Comparison of ENCODE assay signal across 8 cellular contexts in genomic region chr9:64369111-64369510, GRCh38.
DNase-seq lines count a peak whose midpoint lies in the region; ATAC-seq and TF ChIP-seq lines count a peak whose summit lies in the region.
"Not testable (repeated sequence)": the region's sequence is repeated elsewhere in the genome, so short reads cannot be mapped to it uniquely, and the experiment has no call there.

No MANE protein-coding gene starts in this region.

- H3K9me3 Mint-ChIP-seq in Caco-2 (ENCODE audit: unreplicated experiment); T-helper 2 cell treated with Interferon-gamma antibody and Interleukin-4, amounts not matched to agents 5 μg/mL and 100 μg/mL, for 36 hours; osteocyte (ENCODE audit: unreplicated experiment): not testable (repeated sequence)

- not testable (repeated sequence) for H3K9me3 ChIP-seq in Caco-2

- H3K36me3 Mint-ChIP-seq in Caco-2 (ENCODE audit: insufficient read depth, unreplicated experiment); T-helper 2 cell treated with Interferon-gamma antibody and Interleukin-4, amounts not matched to agents 5 μg/mL and 100 μg/mL, for 36 hours (ENCODE audit: low read depth); osteocyte (ENCODE audit: unreplicated experiment): not testable (repeated sequence)

- DNase-seq in Caco-2 (peak; percentile 56 to 76), osteocyte (ENCODE audit: extremely low spot score, unreplicated experiment) (peak; percentile 95)
- DNase-seq in GM20000 (ENCODE audit: low spot score); fibroblast of the aortic adventitia (ENCODE audit: low read depth): not testable (repeated sequence)
- DNase-seq in T-helper 2 cell treated with Interferon-gamma antibody and Interleukin-4, amounts not matched to agents 5 μg/mL and 100 μg/mL, for 36 hours (ENCODE audit: low spot score): peak; percentile 86
- DNase-seq in activated T-helper 9 cell treated with anti-CD3 and anti-CD28 coated beads, Interleukin-2, amount 50 U/mL, for 16 hours (ENCODE audit: low read depth): peak; percentile 74
- peak; percentile 38 to 62 for DNase-seq in stimulated activated CD8-positive, alpha-beta memory T cell treated with anti-CD3 and anti-CD28 coated beads, Interleukin-4, amount 100 ng/mL, for 4 hours (ENCODE audit: low read depth in 2 of 2, low spot score in 1 of 2)

- not testable (repeated sequence) for H3K4me1 Mint-ChIP-seq in Caco-2 (ENCODE audit: low read depth, unreplicated experiment); T-helper 2 cell treated with Interferon-gamma antibody and Interleukin-4, amounts not matched to agents 5 μg/mL and 100 μg/mL, for 36 hours (ENCODE audit: low read depth); osteocyte (ENCODE audit: unreplicated experiment)

- not testable (repeated sequence) for BruUV-seq in Caco-2 (replicated peaks; lab: Mats Ljungman, UMichigan)

- TF ChIP-seq CTCF in Caco-2 (IDR thresholded peaks at IDR 0.05; ENCODE audit: insufficient read depth in 1 of 2, low read depth in 1 of 2, low read length in 1 of 2, severe bottlenecking in 1 of 2, unreplicated experiment in 1 of 2) (peak in 1 of 2 experiments; percentile 17), GM20000 (IDR thresholded peaks at IDR 0.05; ENCODE audit: extremely low read depth, missing control alignments) (peak; percentile 76), fibroblast of the aortic adventitia (IDR thresholded peaks at IDR 0.05; ENCODE audit: insufficient read depth, low read length) (peak; percentile 46), osteocyte (IDR thresholded peaks at IDR 0.05) (peak; percentile 48)

- intact Hi-C loops in Caco-2 (cut with micrococcal nuclease; ENCODE audit: unreplicated experiment): not testable (repeated sequence)

- not testable (repeated sequence) for H3K4me1 ChIP-seq in Caco-2

- not testable (repeated sequence) for H3K36me3 ChIP-seq in Caco-2 (ENCODE audit: control insufficient read depth, insufficient read depth, low read length)

- not testable (repeated sequence) for H3K4me3 Mint-ChIP-seq in Caco-2 (ENCODE audit: unreplicated experiment); T-helper 2 cell treated with Interferon-gamma antibody and Interleukin-4, amounts not matched to agents 5 μg/mL and 100 μg/mL, for 36 hours
- H3K4me3 Mint-ChIP-seq in osteocyte (ENCODE audit: unreplicated experiment): peak overlapping the region; percentile 14

- CTCF ChIA-PET in Caco-2 (lab: Charles Lee): not testable (repeated sequence)

- not testable (repeated sequence) for H3K4me3 ChIP-seq in Caco-2 (ENCODE audit: low read depth, low read length)
- H3K4me3 ChIP-seq in fibroblast of the aortic adventitia (ENCODE audit: low read depth, low read length): peak overlapping the region; percentile 31

- peak; percentile 100 for ATAC-seq in HG03064 (IDR thresholded peaks at IDR 0.05; ENCODE audit: low read depth, unreplicated experiment)

- H3K27ac Mint-ChIP-seq in Caco-2 (ENCODE audit: unreplicated experiment); T-helper 2 cell treated with Interferon-gamma antibody and Interleukin-4, amounts not matched to agents 5 μg/mL and 100 μg/mL, for 36 hours; osteocyte (ENCODE audit: unreplicated experiment): not testable (repeated sequence)

- POLR2A ChIA-PET in Caco-2 (lab: Charles Lee): not testable (repeated sequence)

- not testable (repeated sequence) for H3K27me3 ChIP-seq in Caco-2 (replicated peaks; ENCODE audit: control insufficient read depth, insufficient read depth, low read length)

- not testable (repeated sequence) for H3K27me3 Mint-ChIP-seq in Caco-2 (ENCODE audit: insufficient read depth, unreplicated experiment); T-helper 2 cell treated with Interferon-gamma antibody and Interleukin-4, amounts not matched to agents 5 μg/mL and 100 μg/mL, for 36 hours (ENCODE audit: low read depth); osteocyte (ENCODE audit: unreplicated experiment)
